1 cellular context compared by ENCODE assay signal in genomic region chr11:76685841-76686240, GRCh38.
TF ChIP-seq lines count a peak whose summit lies in the region.

No MANE protein-coding gene starts in this region.

TF ChIP-seq in GM12878, 131 proteins besides CTCF, POLR2A, EP300 and RAD21 (continued from another document):
- TF ChIP-seq SKIL (IDR thresholded peaks at IDR 0.05; ENCODE audit: low read depth, poor library complexity, severe bottlenecking) (no peak), DPF2 (IDR thresholded peaks at IDR 0.05) (no peak), USF1 (IDR thresholded peaks at IDR 0.05; ENCODE audit: borderline replicate concordance, extremely low read length, insufficient read depth, low read depth, low read length) (no peak), HDAC2 (IDR thresholded peaks at IDR 0.05) (no peak), MTA3 (IDR thresholded peaks at IDR 0.05; ENCODE audit: borderline replicate concordance, low read length) (no peak), STAT3 (IDR thresholded peaks at IDR 0.05; ENCODE audit: low read depth, low read length) (no peak), BCL3 (IDR thresholded peaks at IDR 0.05; ENCODE audit: borderline replicate concordance, insufficient read depth, low read depth, low read length, poor library complexity, severe bottlenecking) (no peak), NBN (IDR thresholded peaks at IDR 0.05) (no peak), FOXK2 (IDR thresholded peaks at IDR 0.05) (no peak), RBBP5 (conservative IDR thresholded peaks at IDR 0.05) (no peak), ZNF207 (IDR thresholded peaks at IDR 0.05; ENCODE audit: borderline replicate concordance) (no peak)
